In genomic region chr11:85752201-85752889, GRCh38 we compare ENCODE assay signal across 17 cellular contexts. TPM values are rescaled to one million over a fixed set of nuclear protein-coding genes. Genes with fewer than 3 reads are reported as not detected.
DNase-seq lines count a peak whose midpoint lies in the region; ATAC-seq and TF ChIP-seq lines count a peak whose summit lies in the region.
"Had no signal": no experiment of that assay in that cellular context is flagged by ENCODE, and none has a peak within 500 bp of the region (broad histone marks: within the 10 kb centered on the region; RNA-seq: fewer than 3 reads in every experiment).

No MANE protein-coding gene starts in this region.

- no peaks in the 10 kb centered on the region for H3K4me1 ChIP-seq in psoas muscle
- H3K4me1 ChIP-seq: sigmoid colon had no signal

- no peaks in the 10 kb centered on the region for H3K27me3 ChIP-seq in HL-60 (ENCODE audit: insufficient read depth, poor library complexity, severe bottlenecking)
- H3K27me3 ChIP-seq in psoas muscle (ENCODE audit: insufficient read depth in 3 of 3, low read length in 2 of 3): no peaks in the 10 kb centered on the region
- H3K27me3 ChIP-seq: BLaER1 treated with 17β-estradiol and CSF1 and Interleukin-3, amounts not matched to agents 10 nM and 100 nM; sigmoid colon; upper lobe of left lung had no signal

- CTCF ChIA-PET in T-cell (lab: Charles Lee): interaction anchor here (0.5 to 2.3 kb wide), 6 partner anchors 57 to 1286 kb away, joined by 3 to 9 read pairs (median 4); partner anchors contain the start of gene CCDC83 (in 1 of the 2)

- no peak overlapping the region for H3K4me3 ChIP-seq in HL-60 (replicated peaks; ENCODE audit: insufficient read depth, low read length)
- H3K4me3 ChIP-seq in psoas muscle: no peak overlapping the region
- H3K4me3 ChIP-seq: BLaER1 treated with 17β-estradiol and CSF1 and Interleukin-3, amounts not matched to agents 10 nM and 100 nM; mucosa of descending colon; sigmoid colon; upper lobe of left lung had no signal

- DNase-seq in HL-60 (ENCODE audit: low read depth in 1 of 2, low spot score in 1 of 2) (peak in 1 of 2 experiments; percentile 7), T-cell (peak in 30 of 34 experiments; percentile 22 to 70 (median 44)), NCI-H2227 (lab: John Stamatoyannopoulos, UW; ENCODE audit: unreplicated experiment) (no peak), NCI-H226 (no peak), psoas muscle (no peak)
- peak in 6 of 10 donors; percentile 9 to 74 (median 44) for DNase-seq in naive thymus-derived CD8-positive, alpha-beta T cell
- DNase-seq: cerebellar nuclear complex, NCI-H2029, NCI-H526, sigmoid colon, WERI-Rb-1 had no signal

- peak overlapping the region; percentile 72 to 88 for H3K27ac Mint-ChIP-seq in T-cell
- H3K27ac Mint-ChIP-seq in activated naive CD4-positive, alpha-beta T cell treated with anti-CD3 and anti-CD28 coated beads, Interleukin-2, amount 50 U/mL, for 24 hours: peak overlapping the region; percentile 96
- peak overlapping the region; percentile 89 to 99 (median 96) for H3K27ac Mint-ChIP-seq in naive thymus-derived CD8-positive, alpha-beta T cell

- peaks cover 14% of the 10 kb centered on the region for H3K36me3 Mint-ChIP-seq in T-cell
- H3K36me3 Mint-ChIP-seq in activated naive CD4-positive, alpha-beta T cell treated with anti-CD3 and anti-CD28 coated beads, Interleukin-2, amount 50 U/mL, for 24 hours: peaks cover 11% of the 10 kb centered on the region
- H3K36me3 Mint-ChIP-seq in naive thymus-derived CD8-positive, alpha-beta T cell: peaks cover 0 to 7% (median 5%) of the 10 kb centered on the region in 3 donors

- intact Hi-C loops in psoas muscle (cut with DNase I): no loop called here

- peak; percentile 41 to 63 (median 42) for ATAC-seq in T-cell (replicated peaks in 1 of 4)
- peak; percentile 62 for ATAC-seq in naive thymus-derived CD8-positive, alpha-beta T cell
- ATAC-seq in HG03432 (IDR thresholded peaks at IDR 0.05; ENCODE audit: unreplicated experiment): no peak
- ATAC-seq in psoas muscle: no peak
- ATAC-seq: left colon had no signal

- POLR2A ChIA-PET in T-cell (lab: Charles Lee): interaction anchor here (0.5 to 1.9 kb wide), 7 partner anchors 58 to 544 kb away, joined by 4 to 9 read pairs (median 5); partner anchors contain the start of gene SYTL2 (in 1 of the 2)
- POLR2A ChIA-PET in naive thymus-derived CD8-positive, alpha-beta T cell (lab: Charles Lee): interaction anchor here (0.6 to 2.7 kb wide), 8 partner anchors 8 to 493 kb away, joined by 3 to 27 read pairs (median 5); partner anchors contain the start of genes CCDC83, EED and SYTL2

- WGBS in psoas muscle, 3 donors: 77 to 81% (median 78%) methylated on average over 4 of the region's 4 CpGs

- no peaks in the 10 kb centered on the region for H3K36me3 ChIP-seq in psoas muscle (ENCODE audit: insufficient read depth in 1 of 2, low read depth in 1 of 2)
- H3K36me3 ChIP-seq: BLaER1 treated with 17β-estradiol and CSF1 and Interleukin-3, amounts not matched to agents 10 nM and 100 nM; sigmoid colon; upper lobe of left lung; WERI-Rb-1 had no signal

- H3K9me3 Mint-ChIP-seq in T-cell: peaks cover 0 to 4% (median 0%) of the 10 kb centered on the region in 3 donors
- H3K9me3 Mint-ChIP-seq in activated naive CD4-positive, alpha-beta T cell treated with anti-CD3 and anti-CD28 coated beads, Interleukin-2, amount 50 U/mL, for 24 hours: peaks cover 4% of the 10 kb centered on the region
- H3K9me3 Mint-ChIP-seq in naive thymus-derived CD8-positive, alpha-beta T cell: peaks cover 0 to 2% (median 0%) of the 10 kb centered on the region in 9 donors

- H3K27ac ChIP-seq in HL-60 (replicated peaks) (0 out of 2 replicates have a peak overlapping the region, but pooled peaks have one; percentile 10), psoas muscle (no peak overlapping the region)
- H3K27ac ChIP-seq: sigmoid colon, WERI-Rb-1 had no signal

- peaks cover 82 to 96% (median 92%) of the 10 kb centered on the region in 3 donors for H3K4me1 Mint-ChIP-seq in T-cell
- peaks cover 96% of the 10 kb centered on the region for H3K4me1 Mint-ChIP-seq in activated naive CD4-positive, alpha-beta T cell treated with anti-CD3 and anti-CD28 coated beads, Interleukin-2, amount 50 U/mL, for 24 hours
- H3K4me1 Mint-ChIP-seq in naive thymus-derived CD8-positive, alpha-beta T cell: peaks cover 55 to 89% (median 86%) of the 10 kb centered on the region in 4 donors

- no peak for TF ChIP-seq CTCF in HL-60 (IDR thresholded peaks at IDR 0.05; ENCODE audit: insufficient read depth, low read length)
- no peak for TF ChIP-seq CTCF in psoas muscle (IDR thresholded peaks at IDR 0.05)

- H3K9me3 ChIP-seq in psoas muscle: no peaks in the 10 kb centered on the region
- H3K9me3 ChIP-seq: BLaER1 treated with 17β-estradiol and CSF1 and Interleukin-3, amounts not matched to agents 10 nM and 100 nM; mucosa of descending colon; sigmoid colon; upper lobe of left lung had no signal

- H3K4me3 Mint-ChIP-seq in T-cell: peak overlapping the region; percentile 48 to 81 (median 75)
- H3K4me3 Mint-ChIP-seq in activated naive CD4-positive, alpha-beta T cell treated with anti-CD3 and anti-CD28 coated beads, Interleukin-2, amount 50 U/mL, for 24 hours: peak overlapping the region; percentile 77
- H3K4me3 Mint-ChIP-seq in naive thymus-derived CD8-positive, alpha-beta T cell: peak overlapping the region; percentile 46 to 93 (median 84)

- H3K27me3 Mint-ChIP-seq in T-cell: no peaks in the 10 kb centered on the region
- H3K27me3 Mint-ChIP-seq in activated naive CD4-positive, alpha-beta T cell treated with anti-CD3 and anti-CD28 coated beads, Interleukin-2, amount 50 U/mL, for 24 hours: no peaks in the 10 kb centered on the region
- peaks cover 0 to 2% (median 0%) of the 10 kb centered on the region in 5 donors for H3K27me3 Mint-ChIP-seq in naive thymus-derived CD8-positive, alpha-beta T cell

RNA-seq across cellular contexts. Expression of gene SYTL2, which starts 58.6 kb away (rescaled TPM):
- total RNA-seq in T-cell: 10 to 100 TPM; 19.8 to 85.4 (median 31.3) TPM
- total RNA-seq in naive thymus-derived CD8-positive, alpha-beta T cell: 10 to 100 TPM; 26.0 to 32.7 TPM
- polyA plus RNA-seq in naive thymus-derived CD8-positive, alpha-beta T cell: 10 to 100 TPM; 11.8 to 27.9 (median 18.0) TPM
- total RNA-seq in psoas muscle: 1 to 10 TPM; 3.2 to 5.6 (median 5.1) TPM
- 1 to 10 TPM; 1.7 to 4.8 (median 2.3) TPM for polyA plus RNA-seq in psoas muscle

Comparison
In these comparisons a context has a peak if more than half of its experiments do, and no peak if none do; other contexts are left out.
1. DNase-seq: peak in T-cell (30 of 34) and naive thymus-derived CD8-positive, alpha-beta T cell (6 of 10); none in NCI-H2227 (single experiment), NCI-H226 (single experiment) and psoas muscle (0 of 2).
2. ATAC-seq: peak in T-cell (4 of 4) and naive thymus-derived CD8-positive, alpha-beta T cell (2 of 2); none in HG03432 (single experiment) and psoas muscle (0 of 4).
3. Peak in every context shown above with its lines, with median percentiles within 50 percentile points of each other: H3K27ac Mint-ChIP-seq and H3K4me3 Mint-ChIP-seq.